8 cellular contexts compared by ENCODE assay signal in genomic region chr1:150186789-150187559, GRCh38. TPM values are rescaled to one million over a fixed set of nuclear protein-coding genes. Genes with fewer than 3 reads are reported as not detected.
DNase-seq lines count a peak whose midpoint lies in the region; ATAC-seq and TF ChIP-seq lines count a peak whose summit lies in the region.

No MANE protein-coding gene starts in this region.

- H3F3A ChIP-seq in GM23338 (replicated peaks; ENCODE audit: low read depth) = no peaks in the 10 kb centered on the region

- POLR2A ChIA-PET in BJ (lab: Charles Lee) = interaction anchor here (0.6 to 1.0 kb wide), 6 partner anchors 24 to 1848 kb away, joined by 3 to 15 read pairs (median 6); a partner anchor contains a TSS

- no peak overlapping the region for H3K4me3 Mint-ChIP-seq in GM23338
- H3K4me3 Mint-ChIP-seq in activated T-helper 1 cell treated with anti-CD3 and anti-CD28 coated beads, Interleukin-12 subunit alpha, Interleukin-12 subunit beta, Interleukin-2, Interleukin-4 antibody, amounts not matched to agents 30 ng/mL and 10 ng/mL and 1 ng/mL, durations not matched to agents 14 hours and 24 hours and 36 hours = peak overlapping the region; percentile 12

- ATAC-seq in GM23338 = peak; percentile 62
- ATAC-seq in HG03469 (IDR thresholded peaks at IDR 0.05; ENCODE audit: unreplicated experiment) = no peak
- no peak for ATAC-seq in HG02973 (IDR thresholded peaks at IDR 0.05; ENCODE audit: unreplicated experiment)

- H3K4me1 Mint-ChIP-seq in GM23338 = no peaks in the 10 kb centered on the region; the same call in 2 of the 3 replicates
- peaks cover 14% of the 10 kb centered on the region for H3K4me1 Mint-ChIP-seq in activated T-helper 1 cell treated with anti-CD3 and anti-CD28 coated beads, Interleukin-12 subunit alpha, Interleukin-12 subunit beta, Interleukin-2, Interleukin-4 antibody, amounts not matched to agents 30 ng/mL and 10 ng/mL and 1 ng/mL, durations not matched to agents 14 hours and 24 hours and 36 hours (ENCODE audit: low read depth)

- no peaks in the 10 kb centered on the region for H3K27me3 ChIP-seq in BJ (ENCODE audit: control insufficient read depth, insufficient read depth, low read length)
- no peaks in the 10 kb centered on the region for H3K27me3 ChIP-seq in GM23338 (ENCODE audit: insufficient read depth)
- no peaks in the 10 kb centered on the region for H3K27me3 ChIP-seq in rectal smooth muscle tissue (ENCODE audit: control insufficient read depth, insufficient read depth, low read length)

- H3K4me3 ChIP-seq in BJ (ENCODE audit: low read depth, low read length) (no peak overlapping the region), GM23338 (no peak overlapping the region), rectal smooth muscle tissue (ENCODE audit: low read length) (peak overlapping the region; percentile 15)

- no peaks in the 10 kb centered on the region for H4K20me1 ChIP-seq in GM23338 (replicated peaks; ENCODE audit: insufficient read depth)

- H3K9me2 ChIP-seq in GM23338 (ENCODE audit: insufficient read depth) = no peaks in the 10 kb centered on the region

- H3K36me3 ChIP-seq in BJ (ENCODE audit: control insufficient read depth, insufficient read depth, low read length) (no peaks in the 10 kb centered on the region), GM23338 (ENCODE audit: insufficient read depth) (no peaks in the 10 kb centered on the region), rectal smooth muscle tissue (ENCODE audit: control insufficient read depth, insufficient read depth, low read length) (no peaks in the 10 kb centered on the region)

- H3K27ac Mint-ChIP-seq in GM23338 = no peak overlapping the region
- H3K27ac Mint-ChIP-seq in activated T-helper 1 cell treated with anti-CD3 and anti-CD28 coated beads, Interleukin-12 subunit alpha, Interleukin-12 subunit beta, Interleukin-2, Interleukin-4 antibody, amounts not matched to agents 30 ng/mL and 10 ng/mL and 1 ng/mL, durations not matched to agents 14 hours and 24 hours and 36 hours = peak overlapping the region; percentile 76

- TF ChIP-seq CTCF in BJ (IDR thresholded peaks at IDR 0.05; ENCODE audit: insufficient read depth, low read depth, low read length) (peak; percentile 39), GM23338 (conservative IDR thresholded peaks at IDR 0.05; ENCODE audit: low read depth in 2 of 2) (peak; percentile 51 to 74)

- CTCF ChIA-PET in BJ (lab: Yijun Ruan, JAX) = interaction anchor here (0.6 to 3.5 kb wide), 25 partner anchors 9 to 305 kb away, joined by 3 to 26 read pairs (median 4); partner anchors contain the start of gene PLEKHO1

- H3K27ac ChIP-seq in GM23338 (ENCODE audit: low read depth) (no peak overlapping the region), rectal smooth muscle tissue (ENCODE audit: low read depth, low read length) (peak overlapping the region; percentile 58)

- peaks cover 4% of the 10 kb centered on the region; the same call in 1 of the 3 replicates for H3K9me3 Mint-ChIP-seq in GM23338
- H3K9me3 Mint-ChIP-seq in activated T-helper 1 cell treated with anti-CD3 and anti-CD28 coated beads, Interleukin-12 subunit alpha, Interleukin-12 subunit beta, Interleukin-2, Interleukin-4 antibody, amounts not matched to agents 30 ng/mL and 10 ng/mL and 1 ng/mL, durations not matched to agents 14 hours and 24 hours and 36 hours = no peaks in the 10 kb centered on the region

- H3K9ac ChIP-seq in rectal smooth muscle tissue (ENCODE audit: low read length) = no peak overlapping the region

- no peak overlapping the region for H2AFZ ChIP-seq in GM23338

- DNase-seq in BJ (ENCODE audit: low read depth) (no peak), GM23338 (ENCODE audit: low spot score) (peak; percentile 65), NCI-H748 (lab: John Stamatoyannopoulos, UW; ENCODE audit: unreplicated experiment) (peak; percentile 55), glomerular visceral epithelial cell (ENCODE audit: extremely low spot score) (peak; percentile 33)
- DNase-seq in activated T-helper 1 cell treated with anti-CD3 and anti-CD28 coated beads, Interleukin-12 subunit alpha, Interleukin-12 subunit beta, Interleukin-2, Interleukin-4 antibody, amounts not matched to agents 30 ng/mL and 10 ng/mL and 1 ng/mL, durations not matched to agents 14 hours and 24 hours and 36 hours (ENCODE audit: low spot score) = no peak

- H3K4me2 ChIP-seq in GM23338 = no peak overlapping the region

- H3K27me3 Mint-ChIP-seq in GM23338 (ENCODE audit: insufficient read depth, low read depth, poor library complexity) = peaks cover 8% of the 10 kb centered on the region
- peaks cover 12% of the 10 kb centered on the region for H3K27me3 Mint-ChIP-seq in activated T-helper 1 cell treated with anti-CD3 and anti-CD28 coated beads, Interleukin-12 subunit alpha, Interleukin-12 subunit beta, Interleukin-2, Interleukin-4 antibody, amounts not matched to agents 30 ng/mL and 10 ng/mL and 1 ng/mL, durations not matched to agents 14 hours and 24 hours and 36 hours (ENCODE audit: insufficient read depth)

- H3K36me3 Mint-ChIP-seq in GM23338 (ENCODE audit: low read depth) = no peaks in the 10 kb centered on the region
- H3K36me3 Mint-ChIP-seq in activated T-helper 1 cell treated with anti-CD3 and anti-CD28 coated beads, Interleukin-12 subunit alpha, Interleukin-12 subunit beta, Interleukin-2, Interleukin-4 antibody, amounts not matched to agents 30 ng/mL and 10 ng/mL and 1 ng/mL, durations not matched to agents 14 hours and 24 hours and 36 hours (ENCODE audit: low read depth) = no peaks in the 10 kb centered on the region

- intact Hi-C loops in activated T-helper 1 cell treated with anti-CD3 and anti-CD28 coated beads, Interleukin-12 subunit alpha, Interleukin-12 subunit beta, Interleukin-2, Interleukin-4 antibody, amounts not matched to agents 30 ng/mL and 10 ng/mL and 1 ng/mL, durations not matched to agents 14 hours and 24 hours and 36 hours (cut with micrococcal nuclease) = loop anchor here (1.0 to 5.0 kb wide), 4 partner anchors 26 to 225 kb away; no protein-coding TSS in a partner anchor

- no peaks in the 10 kb centered on the region for H3K79me2 ChIP-seq in GM23338 (replicated peaks; ENCODE audit: insufficient read depth)

- H3K4me1 ChIP-seq in GM23338 (ENCODE audit: insufficient read depth) (no peaks in the 10 kb centered on the region), rectal smooth muscle tissue (ENCODE audit: control insufficient read depth, insufficient read depth, low read length) (no peaks in the 10 kb centered on the region)

TF ChIP-seq in GM23338, 12 proteins besides CTCF, POLR2A, EP300 and RAD21 (continues in another document):
- no peak for TF ChIP-seq ZNF114 (CRISPR knock-in tag; IDR thresholded peaks at IDR 0.05)
- no peak for TF ChIP-seq POLR2AphosphoS5 (IDR thresholded peaks at IDR 0.05; ENCODE audit: low read depth)
- no peak for TF ChIP-seq CREB1 (CRISPR knock-in tag; IDR thresholded peaks at IDR 0.05; ENCODE audit: low read depth)

RNA-seq across cellular contexts. Expression of gene PLEKHO1, which starts 37.3 kb away (rescaled TPM):
- polyA plus RNA-seq in BJ (2011; rRNA removed) (27.9 and 41.3 TPM in 2 replicates), GM23338 (2016; fragmentation: Nextera tagmentation; extraction: Ambion mirVana) (33.1 and 36.7 TPM in 2 replicates)
- polyA minus RNA-seq in BJ (2011; rRNA and poly(A)+ RNA removed) = 26.5 and 31.6 TPM in 2 replicates
- total RNA-seq in GM23338 (2014; rRNA removed; shearing (Covaris generic)) = 26.3 and 34.3 TPM in 2 replicates
- total RNA-seq in activated T-helper 1 cell treated with anti-CD3 and anti-CD28 coated beads, Interleukin-12 subunit alpha, Interleukin-12 subunit beta, Interleukin-2, Interleukin-4 antibody, amounts not matched to agents 30 ng/mL and 10 ng/mL and 1 ng/mL, durations not matched to agents 14 hours and 24 hours and 36 hours = 27.1 and 35.4 TPM in 2 replicates

RNA-seq across cellular contexts. Expression of gene ANP32E, which starts 48.9 kb away (rescaled TPM):
- polyA plus RNA-seq in BJ (2011; rRNA removed) (6.1 and 14.8 TPM in 2 replicates), GM23338 (2016; fragmentation: Nextera tagmentation; extraction: Ambion mirVana) (244 and 257 TPM in 2 replicates)
- polyA minus RNA-seq in BJ (2011; rRNA and poly(A)+ RNA removed) = 7.4 and 7.5 TPM in 2 replicates
- 88.6 and 100 TPM in 2 replicates for total RNA-seq in GM23338 (2014; rRNA removed; shearing (Covaris generic))
- 196 and 217 TPM in 2 replicates for total RNA-seq in activated T-helper 1 cell treated with anti-CD3 and anti-CD28 coated beads, Interleukin-12 subunit alpha, Interleukin-12 subunit beta, Interleukin-2, Interleukin-4 antibody, amounts not matched to agents 30 ng/mL and 10 ng/mL and 1 ng/mL, durations not matched to agents 14 hours and 24 hours and 36 hours

Comparison
In these comparisons a context has a peak if more than half of its experiments do, and no peak if none do; other contexts are left out.
1. DNase-seq: peak in GM23338 (single experiment), NCI-H748 (single experiment) and glomerular visceral epithelial cell (single experiment); none in BJ (single experiment) and activated T-helper 1 cell treated with anti-CD3 and anti-CD28 coated beads, Interleukin-12 subunit alpha, Interleukin-12 subunit beta, Interleukin-2, Interleukin-4 antibody, amounts not matched to agents 30 ng/mL and 10 ng/mL and 1 ng/mL, durations not matched to agents 14 hours and 24 hours and 36 hours (single experiment).